In the genomic region with DNA sequence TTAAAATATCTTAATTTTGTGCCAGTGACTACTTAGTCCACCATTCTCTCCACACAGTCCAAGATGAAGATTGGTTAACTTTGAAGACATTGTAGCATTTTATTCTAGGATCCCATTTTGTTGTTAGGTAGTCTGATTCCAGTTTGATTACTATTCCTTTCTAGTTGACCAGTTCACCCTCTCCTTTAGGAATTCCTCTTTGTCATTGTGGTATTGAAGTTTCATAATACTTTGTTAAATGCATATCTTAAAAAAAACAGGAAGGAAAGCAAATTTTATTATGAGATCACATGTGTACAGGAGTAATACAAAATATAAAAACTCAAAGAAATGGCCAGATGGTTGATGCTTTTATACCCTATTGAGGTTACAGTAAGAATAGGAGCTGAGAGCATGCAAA, we compare ENCODE assay signal across 22 cellular contexts. TPM values are rescaled to one million over a fixed set of nuclear protein-coding genes. Genes with fewer than 3 reads are reported as not detected.
DNase-seq lines count a peak whose midpoint lies in the region; ATAC-seq and TF ChIP-seq lines count a peak whose summit lies in the region.
"Had no signal": no experiment of that assay in that cellular context is flagged by ENCODE, and none has a peak within 500 bp of the region (broad histone marks: within the 10 kb centered on the region; RNA-seq: fewer than 3 reads in every experiment).

No MANE protein-coding gene starts in this region.

- TF ChIP-seq POLR2A in HCT116 (IDR thresholded peaks at IDR 0.05; ENCODE audit: borderline replicate concordance, extremely low read depth, insufficient read depth, insufficient read length), result no peak
- TF ChIP-seq POLR2A in Peyer's patch (IDR thresholded peaks at IDR 0.05), result no peak

- H3K27ac ChIP-seq in HCT116 (ENCODE audit: low read depth, low read length) (no peak overlapping the region), Peyer's patch (no peak overlapping the region)
- H3K27ac ChIP-seq: esophagus muscularis mucosa, SJCRH30, thoracic aorta had no signal

- H3K4me1 ChIP-seq in HCT116 (ENCODE audit: control insufficient read depth in 1 of 2, insufficient read depth in 2 of 2, low read length in 2 of 2), result no peaks in the 10 kb centered on the region
- H3K4me1 ChIP-seq in Peyer's patch, result no peaks in the 10 kb centered on the region
- H3K4me1 ChIP-seq: esophagus muscularis mucosa had no signal

- no peak overlapping the region for H3K4me2 ChIP-seq in HCT116 (ENCODE audit: low read length)

- no peaks in the 10 kb centered on the region for H3K27me3 ChIP-seq in HCT116 (ENCODE audit: insufficient read depth, low read length)
- H3K27me3 ChIP-seq in Peyer's patch, result no peaks in the 10 kb centered on the region
- H3K27me3 ChIP-seq: esophagus muscularis mucosa, SJCRH30 had no signal

- DNase-seq in AG20443 (ENCODE audit: low spot score) (peak; percentile 35), HCT116 (ENCODE audit: low read depth, low spot score) (no peak), amniotic epithelial cell (ENCODE audit: low read depth) (peak; percentile 59), hepatic stellate cell (ENCODE audit: low spot score) (peak; percentile 14), Peyer's patch (no peak)
- DNase-seq: activated CD4-positive, alpha-beta T cell treated with anti-CD3 and anti-CD28 coated beads, Interleukin-2, amount 10 ng/mL, durations not matched to agents 7 days and 5 days; activated CD8-positive, alpha-beta memory T cell treated with anti-CD3 and anti-CD28 coated beads, Interleukin-2, amount 50 U/mL, for 48 hours; activated naive CD8-positive, alpha-beta T cell treated with anti-CD3 and anti-CD28 coated beads, Interleukin-2, amount 50 U/mL, for 24 hours; CD8-positive, alpha-beta T cell; DMS53; head of caudate nucleus; mucosa of descending colon; NCI-H524 treated with DMSO at 0.1 percent for 48 hours; posterior cingulate gyrus; SJCRH30; stimulated activated CD4-positive, alpha-beta T cell treated with anti-CD3 and anti-CD28 coated beads, Interleukin-2, amount 100 ng/mL, for 24 hours; stimulated activated naive CD4-positive, alpha-beta T cell had no signal

- intact Hi-C loops in HCT116 (cut with micrococcal nuclease), result no loop called here

- H3K9me2 ChIP-seq in HCT116 (ENCODE audit: insufficient read depth), result no peaks in the 10 kb centered on the region

- CTCF ChIA-PET in HCT116 (lab: Charles Lee), result interaction anchor here (1.0 kb wide), 1 partner anchor 13 kb away, joined by 4 read pairs; no protein-coding TSS in a partner anchor

- TF ChIP-seq CTCF in HCT116 (IDR thresholded peaks at IDR 0.05 in 2 of 3, conservative IDR thresholded peaks at IDR 0.05 in 1 of 3; ENCODE audit: borderline replicate concordance in 1 of 3, insufficient read depth in 1 of 3, low read depth in 2 of 3, low read length in 2 of 3), result no peak
- TF ChIP-seq CTCF in Peyer's patch (IDR thresholded peaks at IDR 0.05), result no peak

- H3K79me2 ChIP-seq in HCT116 (ENCODE audit: insufficient read depth, low read length), result no peaks in the 10 kb centered on the region

- no peak for TF ChIP-seq RAD21 in HCT116 (IDR thresholded peaks at IDR 0.05; ENCODE audit: low read depth)

- H4K20me1 ChIP-seq in HCT116 (ENCODE audit: insufficient read depth), result no peaks in the 10 kb centered on the region

- H3K36me3 ChIP-seq in HCT116 (ENCODE audit: control insufficient read depth in 1 of 2, insufficient read depth in 2 of 2, low read length in 2 of 2) (no peaks in the 10 kb centered on the region), Peyer's patch (no peaks in the 10 kb centered on the region)
- H3K36me3 ChIP-seq: esophagus muscularis mucosa, SJCRH30, thoracic aorta had no signal

- POLR2A ChIA-PET in HCT116 (lab: Charles Lee), result no interaction called here

- ATAC-seq in HCT116 (no peak), HG02884 (IDR thresholded peaks at IDR 0.05; ENCODE audit: unreplicated experiment) (no peak), GM18873 (IDR thresholded peaks at IDR 0.05; ENCODE audit: low FRiP score, unreplicated experiment) (no peak), GM21529 (IDR thresholded peaks at IDR 0.05; ENCODE audit: unreplicated experiment) (no peak)
- ATAC-seq: activated naive CD8-positive, alpha-beta T cell treated with anti-CD3 and anti-CD28 coated beads, Interleukin-2, amount 50 U/mL, for 24 hours; CD8-positive, alpha-beta T cell; mucosa of descending colon had no signal

- no peak overlapping the region for H3K4me3 ChIP-seq in HCT116 (replicated peaks in 1 of 2; ENCODE audit: low read depth in 1 of 2, low read length in 2 of 2)
- no peak overlapping the region for H3K4me3 ChIP-seq in Peyer's patch
- H3K4me3 ChIP-seq: esophagus muscularis mucosa, mucosa of descending colon, SJCRH30, thoracic aorta had no signal

- no peak overlapping the region for H3K9ac ChIP-seq in HCT116 (ENCODE audit: low read length)

- BruUV-seq in HCT116 (replicated peaks; lab: Mats Ljungman, UMichigan), result no TSS peak

- H2AFZ ChIP-seq in HCT116 (ENCODE audit: low read depth, low read length, poor library complexity, severe bottlenecking), result peak overlapping the region; percentile 55

- RAD21 ChIA-PET in HCT116 (lab: Charles Lee; ENCODE audit: low non-redundant PET in 1 of 2, low total read pairs in 2 of 2, uncharacterized antibody in 2 of 2, unreplicated experiment in 2 of 2), result no interaction called here

- H3K9me3 ChIP-seq in HCT116 (ENCODE audit: control insufficient read depth in 1 of 2, insufficient read depth in 1 of 2, low read depth in 1 of 2, low read length in 2 of 2) (no peaks in the 10 kb centered on the region), Peyer's patch (no peaks in the 10 kb centered on the region)
- H3K9me3 ChIP-seq: esophagus muscularis mucosa, mucosa of descending colon, thoracic aorta had no signal

TF ChIP-seq in HCT116, 20 proteins besides CTCF, POLR2A, EP300 and RAD21:
- no peak for TF ChIP-seq EGR1 (IDR thresholded peaks at IDR 0.05; ENCODE audit: low read depth)
- TF ChIP-seq JUND (IDR thresholded peaks at IDR 0.05), result no peak
- TF ChIP-seq, protein P1, sequence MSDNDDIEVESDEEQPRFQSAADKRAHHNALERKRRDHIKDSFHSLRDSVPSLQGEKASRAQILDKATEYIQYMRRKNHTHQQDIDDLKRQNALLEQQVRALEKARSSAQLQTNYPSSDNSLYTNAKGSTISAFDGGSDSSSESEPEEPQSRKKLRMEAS (IDR thresholded peaks at IDR 0.05), result no peak
- TF ChIP-seq SRF (IDR thresholded peaks at IDR 0.05; ENCODE audit: low read depth), result no peak
- TF ChIP-seq, protein P2, sequence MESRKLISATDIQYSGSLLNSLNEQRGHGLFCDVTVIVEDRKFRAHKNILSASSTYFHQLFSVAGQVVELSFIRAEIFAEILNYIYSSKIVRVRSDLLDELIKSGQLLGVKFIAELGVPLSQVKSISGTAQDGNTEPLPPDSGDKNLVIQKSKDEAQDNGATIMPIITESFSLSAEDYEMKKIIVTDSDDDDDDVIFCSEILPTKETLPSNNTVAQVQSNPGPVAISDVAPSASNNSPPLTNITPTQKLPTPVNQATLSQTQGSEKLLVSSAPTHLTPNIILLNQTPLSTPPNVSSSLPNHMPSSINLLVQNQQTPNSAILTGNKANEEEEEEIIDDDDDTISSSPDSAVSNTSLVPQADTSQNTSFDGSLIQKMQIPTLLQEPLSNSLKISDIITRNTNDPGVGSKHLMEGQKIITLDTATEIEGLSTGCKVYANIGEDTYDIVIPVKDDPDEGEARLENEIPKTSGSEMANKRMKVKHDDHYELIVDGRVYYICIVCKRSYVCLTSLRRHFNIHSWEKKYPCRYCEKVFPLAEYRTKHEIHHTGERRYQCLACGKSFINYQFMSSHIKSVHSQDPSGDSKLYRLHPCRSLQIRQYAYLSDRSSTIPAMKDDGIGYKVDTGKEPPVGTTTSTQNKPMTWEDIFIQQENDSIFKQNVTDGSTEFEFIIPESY (IDR thresholded peaks at IDR 0.05; ENCODE audit: extremely low read depth, insufficient replicate concordance, low read length), result no peak
- TF ChIP-seq CEBPB (IDR thresholded peaks at IDR 0.05; ENCODE audit: low read depth), result no peak
- TF ChIP-seq, protein P3, sequence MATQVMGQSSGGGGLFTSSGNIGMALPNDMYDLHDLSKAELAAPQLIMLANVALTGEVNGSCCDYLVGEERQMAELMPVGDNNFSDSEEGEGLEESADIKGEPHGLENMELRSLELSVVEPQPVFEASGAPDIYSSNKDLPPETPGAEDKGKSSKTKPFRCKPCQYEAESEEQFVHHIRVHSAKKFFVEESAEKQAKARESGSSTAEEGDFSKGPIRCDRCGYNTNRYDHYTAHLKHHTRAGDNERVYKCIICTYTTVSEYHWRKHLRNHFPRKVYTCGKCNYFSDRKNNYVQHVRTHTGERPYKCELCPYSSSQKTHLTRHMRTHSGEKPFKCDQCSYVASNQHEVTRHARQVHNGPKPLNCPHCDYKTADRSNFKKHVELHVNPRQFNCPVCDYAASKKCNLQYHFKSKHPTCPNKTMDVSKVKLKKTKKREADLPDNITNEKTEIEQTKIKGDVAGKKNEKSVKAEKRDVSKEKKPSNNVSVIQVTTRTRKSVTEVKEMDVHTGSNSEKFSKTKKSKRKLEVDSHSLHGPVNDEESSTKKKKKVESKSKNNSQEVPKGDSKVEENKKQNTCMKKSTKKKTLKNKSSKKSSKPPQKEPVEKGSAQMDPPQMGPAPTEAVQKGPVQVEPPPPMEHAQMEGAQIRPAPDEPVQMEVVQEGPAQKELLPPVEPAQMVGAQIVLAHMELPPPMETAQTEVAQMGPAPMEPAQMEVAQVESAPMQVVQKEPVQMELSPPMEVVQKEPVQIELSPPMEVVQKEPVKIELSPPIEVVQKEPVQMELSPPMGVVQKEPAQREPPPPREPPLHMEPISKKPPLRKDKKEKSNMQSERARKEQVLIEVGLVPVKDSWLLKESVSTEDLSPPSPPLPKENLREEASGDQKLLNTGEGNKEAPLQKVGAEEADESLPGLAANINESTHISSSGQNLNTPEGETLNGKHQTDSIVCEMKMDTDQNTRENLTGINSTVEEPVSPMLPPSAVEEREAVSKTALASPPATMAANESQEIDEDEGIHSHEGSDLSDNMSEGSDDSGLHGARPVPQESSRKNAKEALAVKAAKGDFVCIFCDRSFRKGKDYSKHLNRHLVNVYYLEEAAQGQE (IDR thresholded peaks at IDR 0.05; ENCODE audit: low read depth), result no peak
- TF ChIP-seq ZFX (IDR thresholded peaks at IDR 0.05), result no peak
- TF ChIP-seq EZH2 (IDR thresholded peaks at IDR 0.05), result no peak
- no peak for TF ChIP-seq YY1 (IDR thresholded peaks at IDR 0.05; ENCODE audit: extremely low read depth, insufficient replicate concordance, low read depth, low read length)
- TF ChIP-seq, protein P4, sequence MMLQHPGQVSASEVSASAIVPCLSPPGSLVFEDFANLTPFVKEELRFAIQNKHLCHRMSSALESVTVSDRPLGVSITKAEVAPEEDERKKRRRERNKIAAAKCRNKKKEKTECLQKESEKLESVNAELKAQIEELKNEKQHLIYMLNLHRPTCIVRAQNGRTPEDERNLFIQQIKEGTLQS (IDR thresholded peaks at IDR 0.05), result no peak
- no peak for TF ChIP-seq TCF7L2 (IDR thresholded peaks at IDR 0.05; ENCODE audit: borderline replicate concordance, extremely low read depth, insufficient read depth, insufficient read length)
- no peak for TF ChIP-seq SIN3A (IDR thresholded peaks at IDR 0.05; ENCODE audit: low read depth)

RNA-seq across cellular contexts. Expression of a gene that starts 15.4 kb away (rescaled TPM):
- 25.3 TPM for total RNA-seq in HCT116 (2021; ENCODE audit: unreplicated experiment)
- polyA plus RNA-seq in HCT116 (2012), result 6.0 and 7.4 TPM in 2 replicates
- 100 to 1,000 TPM in 1 of 4 donors, 10 to 100 TPM in 3; 35.7 to 120 (median 56.4) TPM for total RNA-seq in Peyer's patch
- total RNA-seq: activated CD4-positive, alpha-beta T cell treated with anti-CD3 and anti-CD28 coated beads, Interleukin-2, amount 10 ng/mL, durations not matched to agents 7 days and 5 days; CD8-positive, alpha-beta T cell had no signal

Comparison
In these comparisons a context has a peak if more than half of its experiments do, and no peak if none do; other contexts are left out.
1. DNase-seq: peak in AG20443 (single experiment), amniotic epithelial cell (single experiment) and hepatic stellate cell (single experiment); none in HCT116 (single experiment) and Peyer's patch (0 of 3).